In the genomic region with DNA sequence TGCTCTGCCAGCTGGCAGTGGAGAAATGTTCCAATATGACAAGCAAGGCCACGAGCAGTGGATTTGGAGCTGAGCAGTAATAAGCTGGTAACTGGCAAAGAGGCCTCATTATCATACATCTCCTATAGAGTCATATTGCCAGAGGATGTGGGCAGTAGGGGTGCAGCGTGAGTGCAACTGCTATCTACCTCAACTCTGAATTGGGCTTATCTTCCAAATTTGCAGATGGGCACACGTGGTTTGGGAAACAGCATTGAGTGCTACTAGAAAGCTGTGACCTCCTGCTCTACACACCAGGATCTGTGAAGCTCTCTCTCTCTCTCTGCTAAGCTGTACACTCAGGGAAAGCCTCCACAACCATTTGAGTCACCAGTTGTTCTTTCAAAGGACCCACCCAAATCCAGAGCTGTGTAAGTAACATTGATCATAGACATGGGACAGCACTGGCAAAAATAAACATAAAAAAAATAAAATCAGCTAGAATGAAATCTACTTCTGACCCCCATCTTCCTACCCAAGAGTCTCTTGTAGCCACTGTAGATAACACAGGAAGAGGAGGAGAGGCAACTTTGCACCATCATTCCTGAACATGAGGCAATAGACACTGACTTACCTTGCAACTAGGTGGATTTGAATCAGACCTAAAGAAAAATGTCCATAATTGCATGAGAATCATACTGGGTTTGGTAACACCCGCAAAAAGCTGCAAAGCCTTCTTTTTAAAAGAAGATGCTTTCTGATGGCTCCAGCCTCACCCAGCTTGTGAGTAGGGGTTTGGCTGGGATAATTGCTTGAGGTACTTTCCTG, we compare ENCODE assay signal across 1 cellular context.
TF ChIP-seq lines count a peak whose summit lies in the region.

No MANE protein-coding gene starts in this region.

TF ChIP-seq in H1, 55 proteins besides CTCF, POLR2A, EP300 and RAD21:
- TF ChIP-seq GTF2F1 (IDR thresholded peaks at IDR 0.05; ENCODE audit: borderline replicate concordance, low read depth, low read length) (no peak), CREB1 (IDR thresholded peaks at IDR 0.05) (no peak), NANOG (IDR thresholded peaks at IDR 0.05; ENCODE audit: insufficient read depth, low read depth, low read length, poor library complexity, severe bottlenecking) (no peak), SIRT6 (IDR thresholded peaks at IDR 0.05; ENCODE audit: low read length) (no peak), RNF2 (IDR thresholded peaks at IDR 0.05; ENCODE audit: borderline replicate concordance, low read depth, low read length, missing control alignments, poor library complexity, severe bottlenecking) (no peak), NRF1 (IDR thresholded peaks at IDR 0.05; ENCODE audit: low read depth, low read length) (no peak), CHD1 (IDR thresholded peaks at IDR 0.05; ENCODE audit: low read depth, low read length) (no peak), RFX5 (IDR thresholded peaks at IDR 0.05; ENCODE audit: borderline replicate concordance, low read depth, low read length) (no peak), JUND (IDR thresholded peaks at IDR 0.05; ENCODE audit: low read length) (no peak), SP2 (IDR thresholded peaks at IDR 0.05; ENCODE audit: low read length) (no peak), POLR2AphosphoS5 (IDR thresholded peaks at IDR 0.05; ENCODE audit: low read depth, low read length) (no peak)
- TF ChIP-seq, protein P1, sequence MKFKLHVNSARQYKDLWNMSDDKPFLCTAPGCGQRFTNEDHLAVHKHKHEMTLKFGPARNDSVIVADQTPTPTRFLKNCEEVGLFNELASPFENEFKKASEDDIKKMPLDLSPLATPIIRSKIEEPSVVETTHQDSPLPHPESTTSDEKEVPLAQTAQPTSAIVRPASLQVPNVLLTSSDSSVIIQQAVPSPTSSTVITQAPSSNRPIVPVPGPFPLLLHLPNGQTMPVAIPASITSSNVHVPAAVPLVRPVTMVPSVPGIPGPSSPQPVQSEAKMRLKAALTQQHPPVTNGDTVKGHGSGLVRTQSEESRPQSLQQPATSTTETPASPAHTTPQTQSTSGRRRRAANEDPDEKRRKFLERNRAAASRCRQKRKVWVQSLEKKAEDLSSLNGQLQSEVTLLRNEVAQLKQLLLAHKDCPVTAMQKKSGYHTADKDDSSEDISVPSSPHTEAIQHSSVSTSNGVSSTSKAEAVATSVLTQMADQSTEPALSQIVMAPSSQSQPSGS (IDR thresholded peaks at IDR 0.05; ENCODE audit: low read length), result no peak
- TF ChIP-seq, protein P2, sequence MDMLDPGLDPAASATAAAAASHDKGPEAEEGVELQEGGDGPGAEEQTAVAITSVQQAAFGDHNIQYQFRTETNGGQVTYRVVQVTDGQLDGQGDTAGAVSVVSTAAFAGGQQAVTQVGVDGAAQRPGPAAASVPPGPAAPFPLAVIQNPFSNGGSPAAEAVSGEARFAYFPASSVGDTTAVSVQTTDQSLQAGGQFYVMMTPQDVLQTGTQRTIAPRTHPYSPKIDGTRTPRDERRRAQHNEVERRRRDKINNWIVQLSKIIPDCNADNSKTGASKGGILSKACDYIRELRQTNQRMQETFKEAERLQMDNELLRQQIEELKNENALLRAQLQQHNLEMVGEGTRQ (IDR thresholded peaks at IDR 0.05; ENCODE audit: low read length), result no peak
